ENCODE assay signal across 25 cellular contexts in the genomic region with DNA sequence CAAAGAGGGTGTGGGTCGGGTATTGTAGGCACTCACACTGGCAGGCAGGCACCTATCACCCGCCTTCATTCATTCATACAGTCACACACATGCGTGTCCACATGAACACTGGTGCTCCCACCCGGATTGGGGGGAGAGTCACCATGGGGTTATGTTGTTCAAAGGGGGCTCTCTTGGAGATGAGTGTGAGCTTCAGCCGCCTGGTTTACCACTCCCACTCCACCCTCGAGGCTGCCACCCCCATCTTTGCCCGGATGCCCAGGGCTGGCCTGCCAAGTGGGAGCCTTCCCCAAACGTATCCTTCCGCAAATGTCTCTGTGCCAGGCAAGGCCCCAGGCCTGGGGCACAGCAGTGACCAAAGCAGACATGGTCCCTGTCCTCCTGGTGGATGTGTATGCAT. TPM values are rescaled to one million over a fixed set of nuclear protein-coding genes. Genes with fewer than 3 reads are reported as not detected.
"Had no signal": no experiment of that assay in that cellular context is flagged by ENCODE, and none has a peak within 500 bp of the region (broad histone marks: within the 10 kb centered on the region; RNA-seq: fewer than 3 reads in every experiment).

No MANE protein-coding gene starts in this region.

- H3K27me3 ChIP-seq: SJSA1 had no signal

- H3K27ac ChIP-seq: HL-60, KMS-11, SJSA1, SK-N-MC had no signal

- H3K4me1 ChIP-seq: SJSA1 had no signal

- H3K4me3 ChIP-seq: K562, SJSA1, SK-N-MC had no signal

- ATAC-seq: K562 had no signal

- H3K9ac ChIP-seq: KMS-11 had no signal

- H3K36me3 ChIP-seq: SJSA1 had no signal

- DNase-seq: Kasumi-1, MM.1S, NCI-H1092 treated with DMSO at 0.1 percent for 48 hours, NCI-H1436, NCI-H187, NCI-H2029, NCI-H2081 treated with DMSO at 0.1 percent for 48 hours, NCI-H2171, NCI-H226, NCI-H446, NCI-H510A, NCI-H524 treated with DMSO at 0.1 percent for 48 hours, NCI-H69, NCI-H774, RPMI8226, SIG-M5 had no signal

- FAIRE-seq: K562, RCC 7860 had no signal

- H3K9me3 ChIP-seq: SJSA1 had no signal

- H3K4me2 ChIP-seq: KMS-11 had no signal

RNA-seq across cellular contexts. Expression of a gene that starts 22.6 kb away (rescaled TPM):
- total RNA-seq: K562, M059J, Right ventricle myocardium superior, SJSA1 had no signal
- polyA plus RNA-seq: IgD-negative memory B cell, K562 had no signal

RNA-seq across cellular contexts. Expression of a gene that starts 54.8 kb away (rescaled TPM):
- total RNA-seq: K562, M059J had no signal
- polyA plus RNA-seq: IgD-negative memory B cell, K562 had no signal
